1 cellular context compared by ENCODE assay signal in the genomic region with DNA sequence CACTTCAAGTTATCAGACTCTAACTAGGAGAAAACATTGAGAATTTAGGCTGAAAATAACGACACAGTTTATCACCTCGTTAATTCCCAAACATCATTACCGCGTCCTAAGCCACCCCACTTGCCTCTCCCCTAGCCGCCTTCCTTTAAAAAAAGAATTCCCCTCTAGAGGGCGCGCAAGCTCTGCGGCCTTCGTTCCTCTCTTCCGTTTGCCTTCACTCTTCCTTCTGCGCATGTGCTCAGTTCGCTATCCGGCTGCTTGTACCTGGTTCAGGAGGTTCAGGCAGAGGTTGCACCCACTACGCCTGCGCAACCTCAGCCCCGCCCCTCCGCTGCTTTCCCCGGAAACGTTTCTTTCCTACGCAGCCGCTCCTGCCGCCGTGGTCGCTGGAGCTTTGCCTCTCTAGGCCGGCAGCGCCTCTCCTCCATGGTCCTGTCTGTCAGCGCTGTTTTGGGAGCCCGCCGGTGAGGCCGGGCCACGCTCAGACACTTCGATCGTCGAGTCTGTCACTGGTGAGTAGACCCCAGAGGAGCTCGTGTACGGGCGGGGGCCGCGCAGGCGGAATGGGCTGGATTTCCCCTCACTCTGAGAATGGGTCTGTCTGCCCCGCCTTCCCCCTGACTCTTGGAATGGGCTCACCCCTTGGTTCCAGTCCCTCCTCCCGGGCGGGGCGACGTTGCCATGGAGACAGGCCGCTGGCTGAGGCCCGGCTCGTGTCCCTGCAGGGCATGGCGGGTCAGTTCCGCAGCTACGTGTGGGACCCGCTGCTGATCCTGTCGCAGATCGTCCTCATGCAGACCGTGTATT.
TF ChIP-seq lines count a peak whose summit lies in the region.

A gene (plus strand): TSS at position 353 of the 807 bp plus-strand sequence. CDS start 376 bp downstream, at position 729.

TF ChIP-seq in HepG2, 621 proteins besides CTCF, POLR2A, EP300 and RAD21 (continued from another document and continues in another):
- TF ChIP-seq ZNF569 (CRISPR knock-in tag; IDR thresholded peaks at IDR 0.05; ENCODE audit: borderline replicate concordance) = no peak; the same call in 1 of the 2 replicates
- peak; percentile 27; the same call in 1 of the 2 replicates for TF ChIP-seq RFXAP (CRISPR knock-in tag; IDR thresholded peaks at IDR 0.05; ENCODE audit: borderline replicate concordance)
- TF ChIP-seq ATM (IDR thresholded peaks at IDR 0.05; ENCODE audit: borderline replicate concordance) = no peak
- TF ChIP-seq, protein P1, sequence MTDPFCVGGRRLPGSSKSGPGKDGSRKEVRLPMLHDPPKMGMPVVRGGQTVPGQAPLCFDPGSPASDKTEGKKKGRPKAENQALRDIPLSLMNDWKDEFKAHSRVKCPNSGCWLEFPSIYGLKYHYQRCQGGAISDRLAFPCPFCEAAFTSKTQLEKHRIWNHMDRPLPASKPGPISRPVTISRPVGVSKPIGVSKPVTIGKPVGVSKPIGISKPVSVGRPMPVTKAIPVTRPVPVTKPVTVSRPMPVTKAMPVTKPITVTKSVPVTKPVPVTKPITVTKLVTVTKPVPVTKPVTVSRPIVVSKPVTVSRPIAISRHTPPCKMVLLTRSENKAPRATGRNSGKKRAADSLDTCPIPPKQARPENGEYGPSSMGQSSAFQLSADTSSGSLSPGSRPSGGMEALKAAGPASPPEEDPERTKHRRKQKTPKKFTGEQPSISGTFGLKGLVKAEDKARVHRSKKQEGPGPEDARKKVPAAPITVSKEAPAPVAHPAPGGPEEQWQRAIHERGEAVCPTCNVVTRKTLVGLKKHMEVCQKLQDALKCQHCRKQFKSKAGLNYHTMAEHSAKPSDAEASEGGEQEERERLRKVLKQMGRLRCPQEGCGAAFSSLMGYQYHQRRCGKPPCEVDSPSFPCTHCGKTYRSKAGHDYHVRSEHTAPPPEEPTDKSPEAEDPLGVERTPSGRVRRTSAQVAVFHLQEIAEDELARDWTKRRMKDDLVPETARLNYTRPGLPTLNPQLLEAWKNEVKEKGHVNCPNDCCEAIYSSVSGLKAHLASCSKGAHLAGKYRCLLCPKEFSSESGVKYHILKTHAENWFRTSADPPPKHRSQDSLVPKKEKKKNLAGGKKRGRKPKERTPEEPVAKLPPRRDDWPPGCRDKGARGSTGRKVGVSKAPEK (CRISPR knock-in tag; IDR thresholded peaks at IDR 0.05; ENCODE audit: borderline replicate concordance) = peak; percentile 73; the same call in 1 of the 2 replicates
- no peak for TF ChIP-seq ZFP37 (CRISPR knock-in tag; IDR thresholded peaks at IDR 0.05; ENCODE audit: borderline replicate concordance)
- TF ChIP-seq, protein P2, sequence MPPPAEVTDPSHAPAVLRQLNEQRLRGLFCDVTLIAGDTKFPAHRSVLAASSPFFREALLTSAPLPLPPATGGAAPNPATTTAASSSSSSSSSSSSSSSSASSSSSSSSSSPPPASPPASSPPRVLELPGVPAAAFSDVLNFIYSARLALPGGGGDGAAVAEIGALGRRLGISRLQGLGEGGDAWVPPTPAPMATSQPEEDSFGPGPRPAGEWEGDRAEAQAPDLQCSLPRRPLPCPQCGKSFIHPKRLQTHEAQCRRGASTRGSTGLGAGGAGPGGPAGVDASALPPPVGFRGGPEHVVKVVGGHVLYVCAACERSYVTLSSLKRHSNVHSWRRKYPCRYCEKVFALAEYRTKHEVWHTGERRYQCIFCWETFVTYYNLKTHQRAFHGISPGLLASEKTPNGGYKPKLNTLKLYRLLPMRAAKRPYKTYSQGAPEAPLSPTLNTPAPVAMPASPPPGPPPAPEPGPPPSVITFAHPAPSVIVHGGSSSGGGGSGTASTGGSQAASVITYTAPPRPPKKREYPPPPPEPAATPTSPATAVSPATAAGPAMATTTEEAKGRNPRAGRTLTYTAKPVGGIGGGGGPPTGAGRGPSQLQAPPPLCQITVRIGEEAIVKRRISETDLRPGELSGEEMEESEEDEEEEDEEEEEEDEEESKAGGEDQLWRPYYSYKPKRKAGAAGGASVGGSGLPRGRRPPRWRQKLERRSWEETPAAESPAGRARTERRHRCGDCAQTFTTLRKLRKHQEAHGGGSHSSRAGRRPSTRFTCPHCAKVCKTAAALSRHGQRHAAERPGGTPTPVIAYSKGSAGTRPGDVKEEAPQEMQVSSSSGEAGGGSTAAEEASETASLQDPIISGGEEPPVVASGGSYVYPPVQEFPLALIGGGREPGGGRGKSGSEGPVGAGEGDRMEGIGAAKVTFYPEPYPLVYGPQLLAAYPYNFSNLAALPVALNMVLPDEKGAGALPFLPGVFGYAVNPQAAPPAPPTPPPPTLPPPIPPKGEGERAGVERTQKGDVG (CRISPR knock-in tag; IDR thresholded peaks at IDR 0.05; ENCODE audit: borderline replicate concordance) = peak; percentile 90
- TF ChIP-seq, protein P3, sequence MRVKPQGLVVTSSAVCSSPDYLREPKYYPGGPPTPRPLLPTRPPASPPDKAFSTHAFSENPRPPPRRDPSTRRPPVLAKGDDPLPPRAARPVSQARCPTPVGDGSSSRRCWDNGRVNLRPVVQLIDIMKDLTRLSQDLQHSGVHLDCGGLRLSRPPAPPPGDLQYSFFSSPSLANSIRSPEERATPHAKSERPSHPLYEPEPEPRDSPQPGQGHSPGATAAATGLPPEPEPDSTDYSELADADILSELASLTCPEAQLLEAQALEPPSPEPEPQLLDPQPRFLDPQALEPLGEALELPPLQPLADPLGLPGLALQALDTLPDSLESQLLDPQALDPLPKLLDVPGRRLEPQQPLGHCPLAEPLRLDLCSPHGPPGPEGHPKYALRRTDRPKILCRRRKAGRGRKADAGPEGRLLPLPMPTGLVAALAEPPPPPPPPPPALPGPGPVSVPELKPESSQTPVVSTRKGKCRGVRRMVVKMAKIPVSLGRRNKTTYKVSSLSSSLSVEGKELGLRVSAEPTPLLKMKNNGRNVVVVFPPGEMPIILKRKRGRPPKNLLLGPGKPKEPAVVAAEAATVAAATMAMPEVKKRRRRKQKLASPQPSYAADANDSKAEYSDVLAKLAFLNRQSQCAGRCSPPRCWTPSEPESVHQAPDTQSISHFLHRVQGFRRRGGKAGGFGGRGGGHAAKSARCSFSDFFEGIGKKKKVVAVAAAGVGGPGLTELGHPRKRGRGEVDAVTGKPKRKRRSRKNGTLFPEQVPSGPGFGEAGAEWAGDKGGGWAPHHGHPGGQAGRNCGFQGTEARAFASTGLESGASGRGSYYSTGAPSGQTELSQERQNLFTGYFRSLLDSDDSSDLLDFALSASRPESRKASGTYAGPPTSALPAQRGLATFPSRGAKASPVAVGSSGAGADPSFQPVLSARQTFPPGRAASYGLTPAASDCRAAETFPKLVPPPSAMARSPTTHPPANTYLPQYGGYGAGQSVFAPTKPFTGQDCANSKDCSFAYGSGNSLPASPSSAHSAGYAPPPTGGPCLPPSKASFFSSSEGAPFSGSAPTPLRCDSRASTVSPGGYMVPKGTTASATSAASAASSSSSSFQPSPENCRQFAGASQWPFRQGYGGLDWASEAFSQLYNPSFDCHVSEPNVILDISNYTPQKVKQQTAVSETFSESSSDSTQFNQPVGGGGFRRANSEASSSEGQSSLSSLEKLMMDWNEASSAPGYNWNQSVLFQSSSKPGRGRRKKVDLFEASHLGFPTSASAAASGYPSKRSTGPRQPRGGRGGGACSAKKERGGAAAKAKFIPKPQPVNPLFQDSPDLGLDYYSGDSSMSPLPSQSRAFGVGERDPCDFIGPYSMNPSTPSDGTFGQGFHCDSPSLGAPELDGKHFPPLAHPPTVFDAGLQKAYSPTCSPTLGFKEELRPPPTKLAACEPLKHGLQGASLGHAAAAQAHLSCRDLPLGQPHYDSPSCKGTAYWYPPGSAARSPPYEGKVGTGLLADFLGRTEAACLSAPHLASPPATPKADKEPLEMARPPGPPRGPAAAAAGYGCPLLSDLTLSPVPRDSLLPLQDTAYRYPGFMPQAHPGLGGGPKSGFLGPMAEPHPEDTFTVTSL (CRISPR knock-in tag; IDR thresholded peaks at IDR 0.05; ENCODE audit: borderline replicate concordance) = no peak; the same call in 1 of the 2 replicates
- peak; percentile 97 for TF ChIP-seq ZNF781 (CRISPR knock-in tag; IDR thresholded peaks at IDR 0.05; ENCODE audit: borderline replicate concordance, not compliant biosample characterization)
- TF ChIP-seq, protein P4, sequence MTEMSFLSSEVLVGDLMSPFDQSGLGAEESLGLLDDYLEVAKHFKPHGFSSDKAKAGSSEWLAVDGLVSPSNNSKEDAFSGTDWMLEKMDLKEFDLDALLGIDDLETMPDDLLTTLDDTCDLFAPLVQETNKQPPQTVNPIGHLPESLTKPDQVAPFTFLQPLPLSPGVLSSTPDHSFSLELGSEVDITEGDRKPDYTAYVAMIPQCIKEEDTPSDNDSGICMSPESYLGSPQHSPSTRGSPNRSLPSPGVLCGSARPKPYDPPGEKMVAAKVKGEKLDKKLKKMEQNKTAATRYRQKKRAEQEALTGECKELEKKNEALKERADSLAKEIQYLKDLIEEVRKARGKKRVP (CRISPR knock-in tag; IDR thresholded peaks at IDR 0.05) = peak in 1 of 2 experiments; percentile 73; a peak in 1 of 4 replicates
- TF ChIP-seq YEATS2 (CRISPR knock-in tag; IDR thresholded peaks at IDR 0.05; ENCODE audit: borderline replicate concordance) = peak; percentile 97
- TF ChIP-seq ZBTB3 (CRISPR knock-in tag; IDR thresholded peaks at IDR 0.05; ENCODE audit: borderline replicate concordance, low read depth) = peak; percentile 95
- peak; percentile 79 for TF ChIP-seq ZBTB7B (CRISPR knock-in tag; IDR thresholded peaks at IDR 0.05)
- TF ChIP-seq ZFP1 (CRISPR knock-in tag; IDR thresholded peaks at IDR 0.05) = peak; percentile 82
- peak; percentile 88 for TF ChIP-seq ZNF83 (CRISPR knock-in tag; IDR thresholded peaks at IDR 0.05; ENCODE audit: borderline replicate concordance)
- TF ChIP-seq, protein P5, sequence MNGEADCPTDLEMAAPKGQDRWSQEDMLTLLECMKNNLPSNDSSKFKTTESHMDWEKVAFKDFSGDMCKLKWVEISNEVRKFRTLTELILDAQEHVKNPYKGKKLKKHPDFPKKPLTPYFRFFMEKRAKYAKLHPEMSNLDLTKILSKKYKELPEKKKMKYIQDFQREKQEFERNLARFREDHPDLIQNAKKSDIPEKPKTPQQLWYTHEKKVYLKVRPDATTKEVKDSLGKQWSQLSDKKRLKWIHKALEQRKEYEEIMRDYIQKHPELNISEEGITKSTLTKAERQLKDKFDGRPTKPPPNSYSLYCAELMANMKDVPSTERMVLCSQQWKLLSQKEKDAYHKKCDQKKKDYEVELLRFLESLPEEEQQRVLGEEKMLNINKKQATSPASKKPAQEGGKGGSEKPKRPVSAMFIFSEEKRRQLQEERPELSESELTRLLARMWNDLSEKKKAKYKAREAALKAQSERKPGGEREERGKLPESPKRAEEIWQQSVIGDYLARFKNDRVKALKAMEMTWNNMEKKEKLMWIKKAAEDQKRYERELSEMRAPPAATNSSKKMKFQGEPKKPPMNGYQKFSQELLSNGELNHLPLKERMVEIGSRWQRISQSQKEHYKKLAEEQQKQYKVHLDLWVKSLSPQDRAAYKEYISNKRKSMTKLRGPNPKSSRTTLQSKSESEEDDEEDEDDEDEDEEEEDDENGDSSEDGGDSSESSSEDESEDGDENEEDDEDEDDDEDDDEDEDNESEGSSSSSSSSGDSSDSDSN (CRISPR knock-in tag; IDR thresholded peaks at IDR 0.05) = peak; percentile 78
- TF ChIP-seq ZFP62 (CRISPR knock-in tag; IDR thresholded peaks at IDR 0.05) = no peak
- TF ChIP-seq, protein P6, sequence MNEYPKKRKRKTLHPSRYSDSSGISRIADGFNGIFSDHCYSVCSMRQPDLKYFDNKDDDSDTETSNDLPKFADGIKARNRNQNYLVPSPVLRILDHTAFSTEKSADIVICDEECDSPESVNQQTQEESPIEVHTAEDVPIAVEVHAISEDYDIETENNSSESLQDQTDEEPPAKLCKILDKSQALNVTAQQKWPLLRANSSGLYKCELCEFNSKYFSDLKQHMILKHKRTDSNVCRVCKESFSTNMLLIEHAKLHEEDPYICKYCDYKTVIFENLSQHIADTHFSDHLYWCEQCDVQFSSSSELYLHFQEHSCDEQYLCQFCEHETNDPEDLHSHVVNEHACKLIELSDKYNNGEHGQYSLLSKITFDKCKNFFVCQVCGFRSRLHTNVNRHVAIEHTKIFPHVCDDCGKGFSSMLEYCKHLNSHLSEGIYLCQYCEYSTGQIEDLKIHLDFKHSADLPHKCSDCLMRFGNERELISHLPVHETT (CRISPR knock-in tag; conservative IDR thresholded peaks at IDR 0.05) = peak; percentile 87; the same call in 1 of the 2 replicates
- no peak for TF ChIP-seq SRSF9 (IDR thresholded peaks at IDR 0.05; ENCODE audit: borderline replicate concordance, insufficient read depth, low read depth, low read length, poor library complexity, severe bottlenecking)
- peak; percentile 99; the same call in 1 of the 2 replicates for TF ChIP-seq KDM5B (CRISPR knock-in tag; IDR thresholded peaks at IDR 0.05; ENCODE audit: borderline replicate concordance)
- peak; percentile 74 for TF ChIP-seq NCOA2 (CRISPR knock-in tag; IDR thresholded peaks at IDR 0.05)
- peak; percentile 98 for TF ChIP-seq ELF1 (CRISPR knock-in tag; IDR thresholded peaks at IDR 0.05)
- TF ChIP-seq BRD4 (CRISPR knock-in tag; IDR thresholded peaks at IDR 0.05) = peak; percentile 83; the same call in 1 of the 2 replicates
- peak; percentile 96 for TF ChIP-seq THAP11 (CRISPR knock-in tag; IDR thresholded peaks at IDR 0.05)
- TF ChIP-seq ZNF431 (CRISPR knock-in tag; IDR thresholded peaks at IDR 0.05; ENCODE audit: borderline replicate concordance, low read depth) = no peak; the same call in 1 of the 2 replicates
- no peak for TF ChIP-seq PRMT3 (CRISPR knock-in tag; IDR thresholded peaks at IDR 0.05; ENCODE audit: borderline replicate concordance, low read depth)
- TF ChIP-seq, protein P7, sequence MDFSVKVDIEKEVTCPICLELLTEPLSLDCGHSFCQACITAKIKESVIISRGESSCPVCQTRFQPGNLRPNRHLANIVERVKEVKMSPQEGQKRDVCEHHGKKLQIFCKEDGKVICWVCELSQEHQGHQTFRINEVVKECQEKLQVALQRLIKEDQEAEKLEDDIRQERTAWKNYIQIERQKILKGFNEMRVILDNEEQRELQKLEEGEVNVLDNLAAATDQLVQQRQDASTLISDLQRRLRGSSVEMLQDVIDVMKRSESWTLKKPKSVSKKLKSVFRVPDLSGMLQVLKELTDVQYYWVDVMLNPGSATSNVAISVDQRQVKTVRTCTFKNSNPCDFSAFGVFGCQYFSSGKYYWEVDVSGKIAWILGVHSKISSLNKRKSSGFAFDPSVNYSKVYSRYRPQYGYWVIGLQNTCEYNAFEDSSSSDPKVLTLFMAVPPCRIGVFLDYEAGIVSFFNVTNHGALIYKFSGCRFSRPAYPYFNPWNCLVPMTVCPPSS (IDR thresholded peaks at IDR 0.05) = no peak
- no peak for TF ChIP-seq CC2D1A (CRISPR knock-in tag; IDR thresholded peaks at IDR 0.05)
- TF ChIP-seq TCF12 (IDR thresholded peaks at IDR 0.05) = no peak
- TF ChIP-seq TCF12 (CRISPR knock-in tag; IDR thresholded peaks at IDR 0.05) = no peak; the same call in 1 of the 2 replicates
- no peak for TF ChIP-seq CENPX (CRISPR knock-in tag; IDR thresholded peaks at IDR 0.05)
- TF ChIP-seq ZNF605 (CRISPR knock-in tag; IDR thresholded peaks at IDR 0.05) = peak; percentile 92
- 0 out of 2 replicates have a peak, but pooled peaks have one; percentile 55 for TF ChIP-seq ZNF10 (CRISPR knock-in tag; IDR thresholded peaks at IDR 0.05; ENCODE audit: borderline replicate concordance, low read depth)
- peak; percentile 99 for TF ChIP-seq NRL (CRISPR knock-in tag; IDR thresholded peaks at IDR 0.05; ENCODE audit: borderline replicate concordance)
- peak; percentile 97 for TF ChIP-seq ZNF749 (CRISPR knock-in tag; IDR thresholded peaks at IDR 0.05; ENCODE audit: borderline replicate concordance)
- peak; percentile 74 for TF ChIP-seq ZBTB21 (CRISPR knock-in tag; IDR thresholded peaks at IDR 0.05)
- peak; percentile 79; the same call in 1 of the 2 replicates for TF ChIP-seq ZNF235 (CRISPR knock-in tag; IDR thresholded peaks at IDR 0.05; ENCODE audit: borderline replicate concordance)
